16 cellular contexts compared by ENCODE assay signal in the genomic region with DNA sequence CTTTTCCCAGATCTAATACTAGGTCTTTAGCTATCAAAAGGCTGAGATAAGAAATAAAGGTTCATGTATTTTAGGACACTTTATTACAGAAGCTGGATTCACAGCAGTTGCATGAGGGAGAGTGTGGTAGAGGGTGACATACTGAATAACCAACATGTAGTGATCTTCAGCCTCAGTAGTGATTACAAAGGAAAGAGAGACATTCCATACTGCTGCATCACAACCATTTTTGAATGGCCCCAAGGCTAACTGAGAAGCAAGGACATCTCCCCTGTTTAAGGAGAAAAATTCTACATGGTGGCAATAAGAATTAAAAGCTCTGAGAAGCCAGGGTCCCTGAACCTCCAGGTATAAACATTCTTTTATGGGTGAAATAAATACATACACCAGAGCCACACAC. TPM values are rescaled to one million over a fixed set of nuclear protein-coding genes. Genes with fewer than 3 reads are reported as not detected.
DNase-seq lines count a peak whose midpoint lies in the region; ATAC-seq and TF ChIP-seq lines count a peak whose summit lies in the region.
"Had no signal": no experiment of that assay in that cellular context is flagged by ENCODE, and none has a peak within 500 bp of the region (broad histone marks: within the 10 kb centered on the region; RNA-seq: fewer than 3 reads in every experiment).

No MANE protein-coding gene starts in this region.

- H3K36me3 Mint-ChIP-seq in central memory CD8-positive, alpha-beta T cell (ENCODE audit: insufficient read depth), result peaks cover 20% of the 10 kb centered on the region
- peaks cover 12% of the 10 kb centered on the region for H3K36me3 Mint-ChIP-seq in natural killer cell

- intact Hi-C loops in natural killer cell (cut with micrococcal nuclease) (no loop called here), psoas muscle (cut with DNase I) (no loop called here)

- no peaks in the 10 kb centered on the region for H3K27me3 Mint-ChIP-seq in central memory CD8-positive, alpha-beta T cell
- H3K27me3 Mint-ChIP-seq in natural killer cell (ENCODE audit: low read depth in 2 of 2), result no peaks in the 10 kb centered on the region
- H3K27me3 Mint-ChIP-seq: activated CD4-positive, alpha-beta T cell treated with anti-CD3 and anti-CD28 coated beads, Interleukin-2, amount 10 ng/mL, durations not matched to agents 7 days and 5 days had no signal

- peaks cover 9% of the 10 kb centered on the region for H3K36me3 ChIP-seq in NT2/D1 (ENCODE audit: insufficient read depth, insufficient read length, low read length)
- H3K36me3 ChIP-seq in psoas muscle (ENCODE audit: insufficient read depth in 1 of 2, low read depth in 1 of 2), result peaks cover 0 to 17% of the 10 kb centered on the region in 2 donors

- no peak for ATAC-seq in central memory CD8-positive, alpha-beta T cell (replicated peaks; ENCODE audit: extremely low read depth, poor library complexity, severe bottlenecking)
- no peak for ATAC-seq in natural killer cell
- no peak for ATAC-seq in psoas muscle

- H3K9me3 ChIP-seq in NT2/D1 (ENCODE audit: insufficient read depth, low read length) (no peaks in the 10 kb centered on the region), psoas muscle (no peaks in the 10 kb centered on the region)
- H3K9me3 ChIP-seq: BLaER1 had no signal

- no peaks in the 10 kb centered on the region for H3K9me3 Mint-ChIP-seq in central memory CD8-positive, alpha-beta T cell
- no peaks in the 10 kb centered on the region for H3K9me3 Mint-ChIP-seq in natural killer cell
- H3K9me3 Mint-ChIP-seq: activated CD4-positive, alpha-beta T cell treated with anti-CD3 and anti-CD28 coated beads, Interleukin-2, amount 10 ng/mL, durations not matched to agents 7 days and 5 days had no signal

- H3K4me1 Mint-ChIP-seq in central memory CD8-positive, alpha-beta T cell, result peaks cover 27% of the 10 kb centered on the region
- H3K4me1 Mint-ChIP-seq in natural killer cell, result peaks cover 16% of the 10 kb centered on the region in 2 donors

- H3K27ac Mint-ChIP-seq in central memory CD8-positive, alpha-beta T cell (ENCODE audit: low read depth), result peak overlapping the region; percentile 76
- H3K27ac Mint-ChIP-seq in natural killer cell, result no peak overlapping the region
- H3K27ac Mint-ChIP-seq: activated CD4-positive, alpha-beta T cell treated with anti-CD3 and anti-CD28 coated beads, Interleukin-2, amount 10 ng/mL, durations not matched to agents 7 days and 5 days had no signal

- H3K4me3 ChIP-seq in NT2/D1 (ENCODE audit: insufficient read length, low read depth) (no peak overlapping the region), psoas muscle (no peak overlapping the region)
- H3K4me3 ChIP-seq: BLaER1 had no signal

- no peak overlapping the region for H3K27ac ChIP-seq in psoas muscle
- H3K27ac ChIP-seq: BLaER1 had no signal

- DNase-seq in AG20443 (ENCODE audit: low spot score) (peak; percentile 62), NT2/D1 (ENCODE audit: low read depth, low spot score) (peak; percentile 5), kidney glomerular epithelial cell (lab: John Stamatoyannopoulos, UW) (peak; percentile 3), iPS-NIHi7 (ENCODE audit: extremely low spot score) (no peak), C1 segment of cervical spinal cord (lab: John Stamatoyannopoulos, UW) (no peak), natural killer cell (no peak), psoas muscle (no peak)
- DNase-seq in central memory CD8-positive, alpha-beta T cell (ENCODE audit: low spot score in 2 of 2), result no peak
- DNase-seq: activated CD4-positive, alpha-beta T cell treated with anti-CD3 and anti-CD28 coated beads, Interleukin-2, amount 10 ng/mL, durations not matched to agents 7 days and 5 days; anterior cingulate cortex; NCI-H1048; NCI-H446; posterior cingulate gyrus; T-helper 2 cell had no signal

- no peak overlapping the region for H3K9ac ChIP-seq in NT2/D1 (ENCODE audit: insufficient read length, low read depth)
- H3K9ac ChIP-seq: BLaER1 had no signal

- H3K27me3 ChIP-seq in NT2/D1 (ENCODE audit: insufficient read depth, insufficient read length), result no peaks in the 10 kb centered on the region
- no peaks in the 10 kb centered on the region for H3K27me3 ChIP-seq in psoas muscle (ENCODE audit: insufficient read depth in 3 of 3, low read length in 2 of 3)
- H3K27me3 ChIP-seq: BLaER1 had no signal

- TF ChIP-seq CTCF in natural killer cell (IDR thresholded peaks at IDR 0.05), result no peak
- no peak for TF ChIP-seq CTCF in psoas muscle (IDR thresholded peaks at IDR 0.05)

- H3K4me1 ChIP-seq in NT2/D1 (ENCODE audit: insufficient read depth, insufficient read length) (no peaks in the 10 kb centered on the region), psoas muscle (peaks cover 8% of the 10 kb centered on the region)
- H3K4me1 ChIP-seq: BLaER1 had no signal

- no peak overlapping the region for H3K4me3 Mint-ChIP-seq in central memory CD8-positive, alpha-beta T cell
- no peak overlapping the region for H3K4me3 Mint-ChIP-seq in natural killer cell
- H3K4me3 Mint-ChIP-seq: activated CD4-positive, alpha-beta T cell treated with anti-CD3 and anti-CD28 coated beads, Interleukin-2, amount 10 ng/mL, durations not matched to agents 7 days and 5 days had no signal

RNA-seq across cellular contexts. Expression of a gene that starts 35.3 kb away (rescaled TPM):
- total RNA-seq in natural killer cell (10 to 100 TPM; 49.2 to 54.6 (median 54.2) TPM), psoas muscle (10 to 100 TPM; 18.8 to 35.1 (median 20.5) TPM)
- 10 to 100 TPM in 1 of 3 donors, 1 to 10 TPM in 2; 4.8 to 13.5 (median 6.5) TPM for polyA plus RNA-seq in psoas muscle

RNA-seq across cellular contexts. Expression of a gene that starts 35.3 kb away (rescaled TPM):
- 10 to 100 TPM in 1 of 3 donors, 1 to 10 TPM in 2; 5.5 to 10.5 (median 9.1) TPM for total RNA-seq in natural killer cell
- total RNA-seq in psoas muscle, result 1 to 10 TPM; 3.3 to 4.9 (median 4.3) TPM
- 1 to 10 TPM; 1.6 to 4.3 (median 2.0) TPM for polyA plus RNA-seq in psoas muscle

RNA-seq across cellular contexts. Expression of a gene that starts 51.6 kb away (rescaled TPM):
- total RNA-seq in natural killer cell (10 to 100 TPM; 22.1 to 33.3 (median 27.1) TPM), psoas muscle (10 to 100 TPM; 48.5 to 72.6 (median 58.0) TPM)
- polyA plus RNA-seq in psoas muscle, result 10 to 100 TPM; 37.4 to 54.8 (median 50.5) TPM

RNA-seq across cellular contexts. Expression of a gene that starts 58.6 kb away (rescaled TPM):
- not detected for total RNA-seq in natural killer cell
- total RNA-seq in psoas muscle, result under 1 TPM in 1 of 4 donors, not detected in 3; 0.15 TPM
- under 1 TPM in 1 of 3 donors, not detected in 2; 0.01 TPM for polyA plus RNA-seq in psoas muscle
- total RNA-seq: activated CD4-positive, alpha-beta T cell treated with anti-CD3 and anti-CD28 coated beads, Interleukin-2, amount 10 ng/mL, durations not matched to agents 7 days and 5 days; ureter had no signal

Comparison
In these comparisons a context has a peak if more than half of its experiments do, and no peak if none do; other contexts are left out.
1. DNase-seq: peak in AG20443 (single experiment), NT2/D1 (single experiment) and kidney glomerular epithelial cell (single experiment); none in central memory CD8-positive, alpha-beta T cell (0 of 2), iPS-NIHi7 (single experiment), C1 segment of cervical spinal cord (0 of 14), natural killer cell (single experiment) and psoas muscle (0 of 2).